In genomic region chr14:105365101-105365500, GRCh38 we compare ENCODE assay signal across 23 cellular contexts. TPM values are rescaled to one million over a fixed set of nuclear protein-coding genes. Genes with fewer than 3 reads are reported as not detected.
"Had no signal": no experiment of that assay in that cellular context is flagged by ENCODE, and none has a peak within 500 bp of the region (broad histone marks: within the 10 kb centered on the region; RNA-seq: fewer than 3 reads in every experiment).

No MANE protein-coding gene starts in this region.

- H3K27me3 ChIP-seq: adrenal gland, breast epithelium, colonic mucosa had no signal

- H3K4me3 ChIP-seq: adrenal gland, colonic mucosa, PC-9 had no signal

- H3K36me3 ChIP-seq: breast epithelium, colonic mucosa had no signal

- H3K4me2 ChIP-seq: PC-9 had no signal

- H2AFZ ChIP-seq: PC-9 had no signal

- H3K4me1 ChIP-seq: adrenal gland, breast epithelium, colonic mucosa had no signal

- H3K9me3 ChIP-seq: adrenal gland, breast epithelium, colonic mucosa had no signal

- H3K27ac ChIP-seq: adrenal gland, breast epithelium, colonic mucosa, PC-9 had no signal

- DNase-seq: activated CD4-positive, alpha-beta T cell treated with anti-CD3 and anti-CD28 coated beads for 48 hours; activated CD4-positive, alpha-beta T cell treated with anti-CD3 and anti-CD28 coated beads, Interleukin-2, amount 50 U/mL, for 4 hours; activated CD4-positive, CD25-positive, alpha-beta regulatory T cell treated with anti-CD3 and anti-CD28 coated beads, Interleukin-2, amount 50 U/mL, for 72 hours; activated CD8-positive, alpha-beta memory T cell treated with anti-CD3 and anti-CD28 coated beads, Interleukin-2, amount 50 U/mL, for 48 hours; activated CD8-positive, alpha-beta T cell treated with anti-CD3 and anti-CD28 coated beads, Interleukin-2, amount 10 ng/mL, durations not matched to agents 7 days and 5 days; activated naive CD4-positive, alpha-beta T cell treated with anti-CD3 and anti-CD28 coated beads, Interleukin-2, amount 50 U/mL, for 16 hours; activated naive CD8-positive, alpha-beta T cell treated with anti-CD3 and anti-CD28 coated beads, Interleukin-2, amount 10 ng/mL, durations not matched to agents 7 days and 5 days; activated T-cell treated with anti-CD3 and anti-CD28 coated beads, Interleukin-2, amount 50 U/mL, for 1 hour; adrenal gland; anterior cingulate cortex; caudate nucleus; colonic mucosa; Kasumi-1; NCI-H1092; NCI-H1417; NCI-H1930; NCI-H2171; NCI-H2227 treated with DMSO at 0.1 percent for 48 hours; NK-92 treated with Interleukin-12 subunit alpha and Interleukin-12 subunit beta, amount 100 ng/mL, for 24 hours; PC-9; SHP77 treated with DMSO at 0.1 percent for 48 hours had no signal

RNA-seq across cellular contexts. Expression of gene TEX22, which starts 33.2 kb away (rescaled TPM):
- total RNA-seq: M059J had no signal
